16 cellular contexts compared by ENCODE assay signal in the genomic region with DNA sequence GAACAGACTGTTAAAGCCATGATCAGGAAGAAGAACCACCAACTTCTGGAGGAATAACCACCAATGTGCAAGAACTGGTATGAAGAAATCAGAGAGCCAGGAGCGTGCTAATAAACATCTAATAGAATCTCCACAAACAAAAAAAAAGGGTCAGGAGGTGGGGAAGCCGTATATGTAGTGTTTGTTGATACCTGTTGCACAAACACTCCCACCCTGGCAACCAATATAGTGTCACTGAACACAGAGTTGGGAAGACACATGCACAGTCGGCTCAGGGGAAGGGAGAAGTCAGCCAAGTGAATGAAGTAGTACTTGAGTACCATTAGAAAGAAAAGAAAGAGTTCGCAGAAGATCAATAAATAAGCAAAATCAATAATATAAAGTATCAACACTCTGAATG.
A peak's percentile ranks its signal among the peaks of the same experiment; 100 is the strongest.
DNase-seq lines count a peak whose midpoint lies in the region; FAIRE-seq and TF ChIP-seq lines count a peak whose summit lies in the region.
"Had no signal": no experiment of that assay in that cellular context is flagged by ENCODE, and none has a peak within 500 bp of the region (broad histone marks: within the 10 kb centered on the region; RNA-seq: fewer than 3 reads in every experiment).

No MANE protein-coding gene starts in this region.

- 0 out of 2 replicates have a peak overlapping the region, but pooled peaks have one; percentile 34 for H2BK12ac ChIP-seq in H1 (ENCODE audit: low read depth, low read length)

- 0 out of 4 replicates have a peak, but pooled peaks cover 0 to 3% of the 10 kb centered on the region in 2 experiments for H3K79me2 ChIP-seq in H1 (ENCODE audit: control insufficient read depth in 1 of 2, insufficient read depth in 2 of 2, low read length in 2 of 2)

- no peaks in the 10 kb centered on the region for H3K79me1 ChIP-seq in H1 (ENCODE audit: low read depth, low read length)

- H3K23ac ChIP-seq in H1 (ENCODE audit: insufficient read length): no peak overlapping the region

- H3K9ac ChIP-seq in H1 (replicated peaks in 1 of 4; ENCODE audit: extremely low read depth in 1 of 4, low read depth in 3 of 4, low read length in 3 of 4): no peak overlapping the region
- H3K9ac ChIP-seq: BLaER1 treated with 17β-estradiol and CSF1 and Interleukin-3, amounts not matched to agents 10 nM and 100 nM had no signal

- H3K4me1 ChIP-seq in H1 (replicated peaks in 1 of 4; ENCODE audit: control insufficient read depth in 3 of 4, insufficient read depth in 4 of 4, low read length in 3 of 4) (peaks cover 0 to 20% (median 8%) of the 10 kb centered on the region in 4 experiments; a peak in 4 of 7 replicates), prostate gland (replicated peaks) (peaks cover 6% of the 10 kb centered on the region)
- H3K4me1 ChIP-seq: BLaER1 treated with 17β-estradiol and CSF1 and Interleukin-3, amounts not matched to agents 10 nM and 100 nM had no signal

- H3K4me2 ChIP-seq in H1 (ENCODE audit: insufficient read depth in 1 of 2, low read depth in 2 of 2, low read length in 2 of 2): no peak overlapping the region
- H3K4me2 ChIP-seq: BLaER1 treated with 17β-estradiol and CSF1 and Interleukin-3, amounts not matched to agents 10 nM and 100 nM had no signal

- no peak overlapping the region for H4K8ac ChIP-seq in H1 (ENCODE audit: extremely low read depth, insufficient read depth, low read length)

- no peaks in the 10 kb centered on the region for H3K23me2 ChIP-seq in H1 (ENCODE audit: low read depth, low read length)

- no peak overlapping the region for H4K5ac ChIP-seq in H1 (ENCODE audit: insufficient read length, low read depth, low read length)

- no peak overlapping the region for H2AFZ ChIP-seq in H1 (ENCODE audit: low read length)

- H3K18ac ChIP-seq in H1 (ENCODE audit: extremely low read depth, low read length): no peak overlapping the region

- 81% methylated on average over 4 of the region's 4 CpGs; no CpG with 5 or more reads in 1 of the 2 experiments for WGBS in H1 (ENCODE audit: extremely low coverage in 1 of 2, insufficient coverage in 1 of 2, insufficient read length in 1 of 2, insufficient replicate concordance in 2 of 2, low coverage in 1 of 2, low lambda C conversion rate in 2 of 2, missing lambda C conversion rate in 1 of 2), 2 experiments
- 54% methylated on average over 4 of the region's 4 CpGs for WGBS in prostate gland

- H3K56ac ChIP-seq in H1 (replicated peaks; ENCODE audit: insufficient read length, low read depth, low read length): no peak overlapping the region

- H3K27ac ChIP-seq in H1 (ENCODE audit: low read depth, low read length): no peak overlapping the region
- no peak overlapping the region for H3K27ac ChIP-seq in prostate gland
- H3K27ac ChIP-seq: 22Rv1; BLaER1 treated with 17β-estradiol and CSF1 and Interleukin-3, amounts not matched to agents 10 nM and 100 nM had no signal

- no peak overlapping the region for H2BK5ac ChIP-seq in H1 (ENCODE audit: low read depth, low read length)

- no peak overlapping the region for H4K91ac ChIP-seq in H1 (replicated peaks; ENCODE audit: insufficient read length, low read length)

- no peak for TF ChIP-seq RAD21 in H1 (IDR thresholded peaks at IDR 0.05 in 1 of 2, conservative IDR thresholded peaks at IDR 0.05 in 1 of 2; ENCODE audit: low read depth in 2 of 2, low read length in 2 of 2)

- peak overlapping the region; percentile 63 for H3K4ac ChIP-seq in H1 (replicated peaks; ENCODE audit: insufficient read length, low read depth, low read length)

- FAIRE-seq in H1 (lab: Jason Lieb, UNC): no peak

- H2BK20ac ChIP-seq in H1 (ENCODE audit: low read length): no peak overlapping the region

- H2BK15ac ChIP-seq in H1 (ENCODE audit: low read length): no peak overlapping the region

- H3K14ac ChIP-seq in H1 (ENCODE audit: insufficient read length): no peak overlapping the region

- DNase-seq in DMS53 (lab: John Stamatoyannopoulos, UW) (peak; percentile 14), DMS53 treated with DMSO at 0.1 percent for 48 hours (lab: John Stamatoyannopoulos, UW; ENCODE audit: unreplicated experiment) (no peak), LNCaP clone FGC (ENCODE audit: low read depth) (peak; percentile 58), H1 (ENCODE audit: low read depth in 1 of 2, low spot score in 2 of 2) (no peak), UCSD-AML1 (lab: John Stamatoyannopoulos, UW; ENCODE audit: unreplicated experiment) (no peak), prostate gland (ENCODE audit: low spot score) (no peak)
- no peak for DNase-seq in activated effector memory CD4-positive, alpha-beta T cell treated with Interleukin-2 at 50 U/mL for 16 hours
- DNase-seq: CD4-positive, CD25-positive, alpha-beta regulatory T cell; CD8-positive, alpha-beta memory T cell; COR-L47; DMS 273 treated with DMSO at 0.1 percent for 48 hours; DMS79; GDM1 had no signal

- intact Hi-C loops in prostate gland (cut with DNase I): no loop called here

- H3K4me3 ChIP-seq in LNCaP clone FGC (ENCODE audit: low read depth, low read length) (no peak overlapping the region), H1 (ENCODE audit: extremely low read depth in 1 of 4, insufficient read depth in 2 of 4, low read depth in 3 of 4, low read length in 4 of 4) (no peak overlapping the region), prostate gland (no peak overlapping the region)
- H3K4me3 ChIP-seq: BLaER1 treated with 17β-estradiol and CSF1 and Interleukin-3, amounts not matched to agents 10 nM and 100 nM; HAP-1 had no signal

- POLR2A ChIA-PET in H1 (lab: Charles Lee; ENCODE audit: partially characterized antibody): no interaction called here

- no peak overlapping the region for H2AK5ac ChIP-seq in H1 (ENCODE audit: low read depth, low read length)

- H2BK120ac ChIP-seq in H1 (replicated peaks; ENCODE audit: low read depth, low read length): no peak overlapping the region

- TF ChIP-seq EP300 in H1 (IDR thresholded peaks at IDR 0.05; ENCODE audit: borderline replicate concordance in 1 of 2, low read depth in 2 of 2, low read length in 2 of 2): no peak

- TF ChIP-seq CTCF in LNCaP clone FGC (IDR thresholded peaks at IDR 0.05; ENCODE audit: control insufficient read depth, extremely low read depth, insufficient read depth) (no peak), H1 (IDR thresholded peaks at IDR 0.05; ENCODE audit: control extremely low read depth in 1 of 3, insufficient read depth in 1 of 3, low read depth in 1 of 3, low read length in 3 of 3) (no peak), prostate gland (IDR thresholded peaks at IDR 0.05) (no peak)

- H3K9me3 ChIP-seq in H1 (ENCODE audit: insufficient read depth in 2 of 2, low read depth in 1 of 2, low read length in 1 of 2): no peaks in the 10 kb centered on the region
- no peaks in the 10 kb centered on the region for H3K9me3 ChIP-seq in prostate gland
- H3K9me3 ChIP-seq: BLaER1 treated with 17β-estradiol and CSF1 and Interleukin-3, amounts not matched to agents 10 nM and 100 nM; HAP-1 had no signal

- CTCF ChIA-PET in H1 (lab: Charles Lee; ENCODE audit: partially characterized antibody): no interaction called here

- TF ChIP-seq POLR2A in H1 (IDR thresholded peaks at IDR 0.05; ENCODE audit: control extremely low read depth in 1 of 2, low read depth in 2 of 2, low read length in 2 of 2): no peak
- no peak for TF ChIP-seq POLR2A in prostate gland (IDR thresholded peaks at IDR 0.05)

- no peaks in the 10 kb centered on the region for H3K27me3 ChIP-seq in H1 (replicated peaks in 1 of 4; ENCODE audit: control insufficient read depth in 3 of 4, extremely low read depth in 1 of 4, insufficient read depth in 3 of 4, low read length in 3 of 4)
- no peaks in the 10 kb centered on the region for H3K27me3 ChIP-seq in prostate gland (replicated peaks; ENCODE audit: insufficient read depth)
- H3K27me3 ChIP-seq: BLaER1 treated with 17β-estradiol and CSF1 and Interleukin-3, amounts not matched to agents 10 nM and 100 nM had no signal

- H4K20me1 ChIP-seq in H1 (replicated peaks in 1 of 2; ENCODE audit: control insufficient read depth in 1 of 2, insufficient read depth in 2 of 2, low read length in 2 of 2): no peaks in the 10 kb centered on the region
- H4K20me1 ChIP-seq: BLaER1 treated with 17β-estradiol and CSF1 and Interleukin-3, amounts not matched to agents 10 nM and 100 nM had no signal

- no peaks in the 10 kb centered on the region for H3K36me3 ChIP-seq in H1 (ENCODE audit: control insufficient read depth in 2 of 4, insufficient read depth in 4 of 4, low read length in 3 of 4)
- no peaks in the 10 kb centered on the region for H3K36me3 ChIP-seq in prostate gland
- H3K36me3 ChIP-seq: BLaER1 treated with 17β-estradiol and CSF1 and Interleukin-3, amounts not matched to agents 10 nM and 100 nM; HAP-1 had no signal

TF ChIP-seq in H1, 55 proteins besides CTCF, POLR2A, EP300 and RAD21 (continues in another document):
- no peak for TF ChIP-seq EZH2 (IDR thresholded peaks at IDR 0.05; ENCODE audit: low read depth, low read length, severe bottlenecking)
- TF ChIP-seq, protein P1, sequence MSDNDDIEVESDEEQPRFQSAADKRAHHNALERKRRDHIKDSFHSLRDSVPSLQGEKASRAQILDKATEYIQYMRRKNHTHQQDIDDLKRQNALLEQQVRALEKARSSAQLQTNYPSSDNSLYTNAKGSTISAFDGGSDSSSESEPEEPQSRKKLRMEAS (IDR thresholded peaks at IDR 0.05): no peak
- no peak for TF ChIP-seq CBX8 (IDR thresholded peaks at IDR 0.05; ENCODE audit: borderline replicate concordance, low read depth, low read length)
- TF ChIP-seq, protein P2, sequence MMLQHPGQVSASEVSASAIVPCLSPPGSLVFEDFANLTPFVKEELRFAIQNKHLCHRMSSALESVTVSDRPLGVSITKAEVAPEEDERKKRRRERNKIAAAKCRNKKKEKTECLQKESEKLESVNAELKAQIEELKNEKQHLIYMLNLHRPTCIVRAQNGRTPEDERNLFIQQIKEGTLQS (IDR thresholded peaks at IDR 0.05; ENCODE audit: insufficient read depth, low read depth, low read length): no peak
- TF ChIP-seq SAP30 (IDR thresholded peaks at IDR 0.05; ENCODE audit: insufficient read depth, insufficient replicate concordance, low read length): no peak
- no peak for TF ChIP-seq GABPA (IDR thresholded peaks at IDR 0.05; ENCODE audit: borderline replicate concordance, insufficient read depth, low read length)
- TF ChIP-seq HDAC6 (IDR thresholded peaks at IDR 0.05; ENCODE audit: low read depth, low read length): no peak
- no peak for TF ChIP-seq POLR2AphosphoS5 (IDR thresholded peaks at IDR 0.05; ENCODE audit: low read depth, low read length)
- TF ChIP-seq SP1 (IDR thresholded peaks at IDR 0.05; ENCODE audit: low read depth, low read length): no peak
- no peak for TF ChIP-seq TEAD4 (IDR thresholded peaks at IDR 0.05; ENCODE audit: low read depth, low read length)
- no peak for TF ChIP-seq CEBPB (IDR thresholded peaks at IDR 0.05; ENCODE audit: low read depth, low read length)
- no peak for TF ChIP-seq NANOG (IDR thresholded peaks at IDR 0.05; ENCODE audit: insufficient read depth, low read depth, low read length, poor library complexity, severe bottlenecking)
- TF ChIP-seq SP4 (IDR thresholded peaks at IDR 0.05; ENCODE audit: low read length): no peak
- TF ChIP-seq RNF2 (IDR thresholded peaks at IDR 0.05; ENCODE audit: borderline replicate concordance, low read depth, low read length, missing control alignments, poor library complexity, severe bottlenecking): no peak
- TF ChIP-seq YY1 (IDR thresholded peaks at IDR 0.05; ENCODE audit: low read depth, low read length): no peak

Comparison
In these comparisons a context has a peak if more than half of its experiments do, and no peak if none do; other contexts are left out.
1. DNase-seq: peak in DMS53 (single experiment) and LNCaP clone FGC (single experiment); none in DMS53 treated with DMSO at 0.1 percent for 48 hours (single experiment), H1 (0 of 2), activated effector memory CD4-positive, alpha-beta T cell treated with Interleukin-2 at 50 U/mL for 16 hours (single experiment), UCSD-AML1 (single experiment) and prostate gland (single experiment).